ENCODE assay signal across 8 cellular contexts in genomic region chr3:192727032-192727847, GRCh38. TPM values are rescaled to one million over a fixed set of nuclear protein-coding genes. Genes with fewer than 3 reads are reported as not detected.
A peak's percentile ranks its signal among the peaks of the same experiment; 100 is the strongest.
DNase-seq lines count a peak whose midpoint lies in the region; ATAC-seq, FAIRE-seq and TF ChIP-seq lines count a peak whose summit lies in the region.

Gene FGF12, minus strand, starts transcription at chr3:192727541.

- DNase-seq in C1 segment of cervical spinal cord (lab: John Stamatoyannopoulos, UW) (peak; percentile 2 to 98 (median 63)), M059J (ENCODE audit: low read depth) (peak; percentile 28), SK-N-MC (ENCODE audit: low read depth, low spot score) (peak; percentile 12), foreskin keratinocyte (peak; percentile 8 to 27), GF-D8 (lab: John Stamatoyannopoulos, UW) (no peak), GM12891 (ENCODE audit: insufficient read length, low spot score) (no peak)

- H3K27ac ChIP-seq in SK-N-MC (no peak within 1 kb of the TSS), foreskin keratinocyte (no peak within 1 kb of the TSS), neural cell (ENCODE audit: low read length) (peak within 1 kb of the TSS; percentile 18)

- no peaks in the 10 kb centered on the region for H3K9me2 ChIP-seq in neural cell (ENCODE audit: insufficient read depth, low read length)

- H3K4me1 ChIP-seq in foreskin keratinocyte = no peaks in the 10 kb centered on the region

- TF ChIP-seq POLR2A in GM12891 (IDR thresholded peaks at IDR 0.05; ENCODE audit: low read depth, low read length) = no peak

- H3K27me3 ChIP-seq in foreskin keratinocyte (no peaks in the 10 kb centered on the region), neural cell (ENCODE audit: insufficient read depth, low read depth, low read length) (peaks cover 3% of the 10 kb centered on the region)

- no peak for TF ChIP-seq EP300 in neural cell (conservative IDR thresholded peaks at IDR 0.05; ENCODE audit: poor library complexity, severe bottlenecking)

- peak; percentile 87 for ATAC-seq in foreskin keratinocyte
- no peak for ATAC-seq in HG03135 (IDR thresholded peaks at IDR 0.05; ENCODE audit: unreplicated experiment)

- peak within 1 kb of the TSS; percentile 59 for H2AFZ ChIP-seq in neural cell (ENCODE audit: low read depth, low read length)

- no peaks in the 10 kb centered on the region for H3K36me3 ChIP-seq in SK-N-MC (ENCODE audit: insufficient read depth, low read length)
- no peaks in the 10 kb centered on the region for H3K36me3 ChIP-seq in neural cell (ENCODE audit: insufficient read depth, low read length)

- no peaks in the 10 kb centered on the region for H3K79me2 ChIP-seq in neural cell (replicated peaks; ENCODE audit: insufficient read depth, low read length)

- H3K9ac ChIP-seq in SK-N-MC (ENCODE audit: insufficient read length) (no peak within 1 kb of the TSS), neural cell (ENCODE audit: low read length) (peak within 1 kb of the TSS; percentile 63)

- H3F3A ChIP-seq in neural cell (ENCODE audit: insufficient read depth, low read length, poor library complexity, severe bottlenecking) = peaks cover 4% of the 10 kb centered on the region

- H3K4me2 ChIP-seq in neural cell (ENCODE audit: low read length) = peak within 1 kb of the TSS; percentile 98

- H3K4me3 ChIP-seq in SK-N-MC (peak within 1 kb of the TSS; percentile 60), neural cell (ENCODE audit: low read length) (peak within 1 kb of the TSS; percentile 86)

- TF ChIP-seq CTCF in foreskin keratinocyte (conservative IDR thresholded peaks at IDR 0.05) = no peak
- TF ChIP-seq CTCF in neural cell (IDR thresholded peaks at IDR 0.05; ENCODE audit: poor library complexity, severe bottlenecking) = no peak

- no peaks in the 10 kb centered on the region for H4K20me1 ChIP-seq in neural cell (ENCODE audit: insufficient read depth)

- no peaks in the 10 kb centered on the region for H3K9me3 ChIP-seq in SK-N-MC (ENCODE audit: low read depth, low read length)
- no peaks in the 10 kb centered on the region for H3K9me3 ChIP-seq in neural cell (ENCODE audit: low read length)

- FAIRE-seq in GM12891 (lab: Jason Lieb, UNC) = no peak

- TF ChIP-seq RAD21 in neural cell (conservative IDR thresholded peaks at IDR 0.05) = peak; percentile 19

TF ChIP-seq in neural cell, 6 proteins besides CTCF, POLR2A, EP300 and RAD21:
- no peak for TF ChIP-seq EZH2 (IDR thresholded peaks at IDR 0.05; ENCODE audit: borderline replicate concordance, insufficient read depth, low read length, poor library complexity, severe bottlenecking)
- TF ChIP-seq REST (IDR thresholded peaks at IDR 0.05; ENCODE audit: borderline replicate concordance) = peak; percentile 61
- TF ChIP-seq MXI1 (conservative IDR thresholded peaks at IDR 0.05; ENCODE audit: poor library complexity, severe bottlenecking) = peak; percentile 69
- TF ChIP-seq SMC3 (conservative IDR thresholded peaks at IDR 0.05; ENCODE audit: poor library complexity) = peak; percentile 36
- TF ChIP-seq POLR2AphosphoS5 (IDR thresholded peaks at IDR 0.05) = peak; percentile 43

TF ChIP-seq in GM12891, 5 proteins besides CTCF, POLR2A, EP300 and RAD21:
- TF ChIP-seq POU2F2 (IDR thresholded peaks at IDR 0.05; ENCODE audit: low read depth, low read length) = no peak
- no peak for TF ChIP-seq TAF1 (IDR thresholded peaks at IDR 0.05; ENCODE audit: low read depth, low read length)
- no peak for TF ChIP-seq POLR2AphosphoS5 (IDR thresholded peaks at IDR 0.05; ENCODE audit: low read depth, low read length)
- no peak for TF ChIP-seq SPI1 (IDR thresholded peaks at IDR 0.05; ENCODE audit: low read depth, low read length)
- no peak for TF ChIP-seq PAX5 (IDR thresholded peaks at IDR 0.05; ENCODE audit: insufficient read depth, low read length, severe bottlenecking)

RNA-seq across cellular contexts. Expression of gene FGF12, which starts in this region (rescaled TPM):
- total RNA-seq in M059J (2014; rRNA removed; shearing (Covaris generic)) = 4.6 and 6.6 TPM in 2 replicates
- total RNA-seq in foreskin keratinocyte = 0.04 TPM in 1 of 2 replicates, not detected in the other
- 0.10 and 0.11 TPM in 2 replicates for polyA plus RNA-seq in foreskin keratinocyte
- 2.1 and 4.8 TPM in 2 replicates for polyA plus RNA-seq in neural cell
- polyA minus RNA-seq in neural cell = 7.5 and 9.4 TPM in 2 replicates
- polyA plus RNA-seq in GM12891 (2012; ENCODE audit: low read depth, missing spikeins) = not detected

Comparison
In these comparisons a context has a peak if more than half of its experiments do, and no peak if none do; other contexts are left out.
1. Peak in DNase-seq and ATAC-seq in foreskin keratinocyte; RNA of the gene not detected or under 1 TPM.
2. DNase-seq: peak in C1 segment of cervical spinal cord (14 of 14), M059J (single experiment) and SK-N-MC (single experiment); none in GF-D8 (single experiment) and GM12891 (single experiment).